In genomic region chr7:36390199-36391090, GRCh38 we compare ENCODE assay signal across 8 cellular contexts. TPM values are rescaled to one million over a fixed set of nuclear protein-coding genes. Genes with fewer than 3 reads are reported as not detected.
DNase-seq lines count a peak whose midpoint lies in the region; ATAC-seq and TF ChIP-seq lines count a peak whose summit lies in the region.

No MANE protein-coding gene starts in this region.

- peak overlapping the region; percentile 97 for H2BK15ac ChIP-seq in neuronal stem cell (ENCODE audit: low read length)

- peaks cover 4% of the 10 kb centered on the region for H3K79me1 ChIP-seq in neuronal stem cell (ENCODE audit: low read depth, low read length)

- no CpG with 5 or more reads among the region's 26 CpGs for WGBS in neuronal stem cell (ENCODE audit: extremely low coverage in 2 of 2, insufficient read length in 2 of 2, insufficient replicate concordance in 1 of 2), 2 donors
- WGBS in urinary bladder, result 2% methylated on average over 26 of the region's 26 CpGs

- H2AFZ ChIP-seq in OCI-LY1 (ENCODE audit: low read length), result no peak overlapping the region
- peak overlapping the region; percentile 95 for H2AFZ ChIP-seq in neuronal stem cell (ENCODE audit: low read length)

- no peaks in the 10 kb centered on the region for H4K20me1 ChIP-seq in OCI-LY1 (ENCODE audit: insufficient read depth, low read length)

- peak overlapping the region; percentile 98 for H2BK5ac ChIP-seq in neuronal stem cell (ENCODE audit: low read length)

- peak overlapping the region; percentile 87 for H3K9ac ChIP-seq in OCI-LY1 (ENCODE audit: low read length)
- H3K9ac ChIP-seq in neuronal stem cell (ENCODE audit: low read depth, low read length, poor library complexity), result peak overlapping the region; percentile 92

- peak overlapping the region; percentile 4 for H3K14ac ChIP-seq in neuronal stem cell (ENCODE audit: low read length)

- H3K4me1 ChIP-seq in OCI-LY1 (ENCODE audit: insufficient read depth, low read length, severe bottlenecking) (peaks cover 32% of the 10 kb centered on the region), foreskin keratinocyte (peaks cover 38% of the 10 kb centered on the region), neuronal stem cell (ENCODE audit: control insufficient read depth in 2 of 2, insufficient read depth in 1 of 2, low read depth in 1 of 2, low read length in 2 of 2) (peaks cover 6 to 12% of the 10 kb centered on the region in 2 donors), urinary bladder (ENCODE audit: insufficient read depth) (no peaks in the 10 kb centered on the region)

- TF ChIP-seq CTCF in OCI-LY1 (IDR thresholded peaks at IDR 0.05; ENCODE audit: low read length) (no peak), foreskin keratinocyte (conservative IDR thresholded peaks at IDR 0.05) (no peak)

- peak overlapping the region; percentile 79 for H3K4me2 ChIP-seq in OCI-LY1 (ENCODE audit: low read length)
- peak overlapping the region; percentile 56 for H3K4me2 ChIP-seq in neuronal stem cell (ENCODE audit: insufficient read depth, low read length, poor library complexity, severe bottlenecking)

- no peak overlapping the region for H3K4ac ChIP-seq in neuronal stem cell (ENCODE audit: low read length)

- peaks cover 57% of the 10 kb centered on the region for H3K79me2 ChIP-seq in OCI-LY1 (ENCODE audit: insufficient read depth, low read length)

- peaks cover 30% of the 10 kb centered on the region for H3K36me3 ChIP-seq in OCI-LY1 (ENCODE audit: insufficient read depth, low read length)
- H3K36me3 ChIP-seq in neuronal stem cell (replicated peaks in 1 of 2; ENCODE audit: control insufficient read depth in 2 of 2, insufficient read depth in 2 of 2, low read length in 2 of 2), result peaks cover 0 to 6% of the 10 kb centered on the region in 2 donors
- no peaks in the 10 kb centered on the region for H3K36me3 ChIP-seq in urinary bladder (ENCODE audit: insufficient read depth)

- no peak overlapping the region for H3K23ac ChIP-seq in neuronal stem cell (ENCODE audit: low read depth, low read length, poor library complexity)

- H3K9me3 ChIP-seq in OCI-LY1 (ENCODE audit: low read length) (peaks cover 5% of the 10 kb centered on the region), neuronal stem cell (replicated peaks in 1 of 2; ENCODE audit: control insufficient read depth in 2 of 2, insufficient read depth in 1 of 2, low read depth in 1 of 2, low read length in 2 of 2) (peaks cover under 1 to 11% of the 10 kb centered on the region in 2 donors)

- ATAC-seq in GM21619 (IDR thresholded peaks at IDR 0.05; ENCODE audit: unreplicated experiment) (peak; percentile 24), foreskin keratinocyte (peak; percentile 82)

- H2BK12ac ChIP-seq in neuronal stem cell (ENCODE audit: low read length), result no peak overlapping the region

- H3K27me3 ChIP-seq in OCI-LY1 (ENCODE audit: insufficient read depth, low read length) (no peaks in the 10 kb centered on the region), foreskin keratinocyte (no peaks in the 10 kb centered on the region), neuronal stem cell (ENCODE audit: control insufficient read depth in 3 of 3, insufficient read depth in 3 of 3, low read depth in 1 of 3, low read length in 3 of 3) (no peaks in the 10 kb centered on the region)

- no peak overlapping the region for H2AK5ac ChIP-seq in neuronal stem cell (ENCODE audit: low read depth, low read length)

- peak overlapping the region; percentile 97 for H3K18ac ChIP-seq in neuronal stem cell (ENCODE audit: low read length)

- peak overlapping the region; percentile 80 for H3K4me3 ChIP-seq in OCI-LY1 (ENCODE audit: low read depth, low read length, poor library complexity, severe bottlenecking)
- H3K4me3 ChIP-seq in neuronal stem cell (ENCODE audit: low read length in 2 of 2), result peak overlapping the region; percentile 85 to 98
- peak overlapping the region; percentile 56 for H3K4me3 ChIP-seq in urinary bladder (ENCODE audit: low read depth, low read length)

- no peak overlapping the region for H4K91ac ChIP-seq in neuronal stem cell (ENCODE audit: low read depth, low read length, poor library complexity)

- peak overlapping the region; percentile 69 for H3K27ac ChIP-seq in OCI-LY1 (ENCODE audit: low read depth, low read length, poor library complexity, severe bottlenecking)
- H3K27ac ChIP-seq in foreskin keratinocyte, result peak overlapping the region; percentile 85
- peak overlapping the region; percentile 96 for H3K27ac ChIP-seq in neuronal stem cell (replicated peaks; ENCODE audit: low read length)
- no peak overlapping the region for H3K27ac ChIP-seq in urinary bladder (ENCODE audit: low read depth)

- no peak overlapping the region for H2BK120ac ChIP-seq in neuronal stem cell (ENCODE audit: low read depth, low read length)

- H3F3A ChIP-seq in OCI-LY1 (ENCODE audit: insufficient read depth, low read length), result 0 out of 2 replicates have a peak, but pooled peaks cover 5% of the 10 kb centered on the region

- H3K9me2 ChIP-seq in OCI-LY1 (ENCODE audit: low read depth, low read length), result no peaks in the 10 kb centered on the region

- DNase-seq in DMS153 treated with DMSO at 0.1 percent for 48 hours (lab: John Stamatoyannopoulos, UW; ENCODE audit: unreplicated experiment) (peak; percentile 74), HuH-7.5 (ENCODE audit: low spot score) (peak; percentile 84), foreskin keratinocyte (peak; percentile 72 to 86), neuronal stem cell (ENCODE audit: low spot score) (peak; percentile 75)
- DNase-seq in activated effector memory CD4-positive, alpha-beta T cell treated with anti-CD3 and anti-CD28 coated beads, Interleukin-2, amount 50 U/mL, for 16 hours, result peak; percentile 81

- no peak overlapping the region for H4K8ac ChIP-seq in neuronal stem cell (ENCODE audit: low read depth, low read length)

RNA-seq across cellular contexts. Expression of gene ANLN, which starts 0.8 kb away (rescaled TPM):
- total RNA-seq in foreskin keratinocyte (166 and 168 TPM in 2 replicates), urinary bladder (66.0 TPM)
- polyA plus RNA-seq in foreskin keratinocyte (54.4 and 68.6 TPM in 2 replicates), urinary bladder (1.4 TPM)
- 70.1 TPM for polyA plus RNA-seq in neuronal stem cell (2013, experiment 1 of 2)
- polyA plus RNA-seq in neuronal stem cell (2013, experiment 2 of 2), result 70.1 TPM
